In the genomic region with DNA sequence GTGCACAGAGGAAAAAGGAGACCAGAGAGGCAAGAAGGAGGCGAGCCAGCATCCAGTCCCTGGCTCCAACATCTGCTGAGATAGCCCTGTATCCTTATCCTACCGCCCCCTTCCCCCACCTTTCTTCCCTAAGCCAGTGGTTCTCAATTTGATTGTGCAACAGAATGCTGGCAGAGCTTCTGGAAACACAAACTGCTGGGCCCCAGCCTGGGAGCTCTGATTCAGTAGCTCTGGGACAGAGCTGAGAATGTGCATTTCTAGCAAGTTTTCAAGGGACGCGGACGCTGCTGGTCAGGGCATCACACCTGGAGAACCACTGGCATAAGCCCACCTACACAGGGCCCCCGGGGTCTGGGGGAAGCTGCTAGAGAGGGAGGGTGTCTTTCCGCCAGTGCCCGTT, we compare ENCODE assay signal across 10 cellular contexts. TPM values are rescaled to one million over a fixed set of nuclear protein-coding genes. Genes with fewer than 3 reads are reported as not detected.
A peak's percentile ranks its signal among the peaks of the same experiment; 100 is the strongest.
DNase-seq lines count a peak whose midpoint lies in the region; ATAC-seq and TF ChIP-seq lines count a peak whose summit lies in the region.
"Had no signal": no experiment of that assay in that cellular context is flagged by ENCODE, and none has a peak within 500 bp of the region (broad histone marks: within the 10 kb centered on the region; RNA-seq: fewer than 3 reads in every experiment).

No MANE protein-coding gene starts in this region.

- WGBS in right cardiac atrium, result 43% methylated on average over 8 of the region's 8 CpGs
- 70% methylated on average over 4 of the region's 8 CpGs for WGBS in SK-N-SH (ENCODE audit: low lambda C conversion rate)

- CTCF ChIA-PET in SK-N-SH (lab: Yijun Ruan, JAX), result interaction anchor here (1.0 to 3.3 kb wide), 4 partner anchors 10 to 221 kb away, joined by 3 to 14 read pairs (median 3); no protein-coding TSS in a partner anchor

- TF ChIP-seq CTCF in astrocyte of the cerebellum (IDR thresholded peaks at IDR 0.05; ENCODE audit: low read depth, low read length, missing control alignments) (no peak), SK-N-SH (IDR thresholded peaks at IDR 0.05) (no peak)

- no peaks in the 10 kb centered on the region for H3K36me3 ChIP-seq in BLaER1
- H3K36me3 ChIP-seq in skeletal muscle tissue (ENCODE audit: control insufficient read depth in 3 of 3, insufficient read depth in 3 of 3, low read length in 3 of 3), result no peaks in the 10 kb centered on the region
- no peaks in the 10 kb centered on the region for H3K36me3 ChIP-seq in SK-N-SH (replicated peaks in 1 of 2; ENCODE audit: control insufficient read depth in 1 of 2, insufficient read depth in 2 of 2, low read length in 1 of 2)

- H3K4me1 ChIP-seq in BLaER1, result peaks cover 56% of the 10 kb centered on the region
- H3K4me1 ChIP-seq in right cardiac atrium (ENCODE audit: control insufficient read depth, insufficient read depth, low read length), result no peaks in the 10 kb centered on the region
- H3K4me1 ChIP-seq in skeletal muscle tissue (ENCODE audit: control insufficient read depth in 3 of 3, insufficient read depth in 3 of 3, low read length in 3 of 3), result peaks cover 0 to 20% (median 8%) of the 10 kb centered on the region in 3 donors
- H3K4me1 ChIP-seq in SK-N-SH (ENCODE audit: control insufficient read depth in 1 of 2, insufficient read depth in 2 of 2, low read depth in 1 of 2, low read length in 1 of 2), result peaks cover 0 to 22% of the 10 kb centered on the region in 2 experiments; a peak in 1 of 4 replicates

- no peak overlapping the region for H3K4me3 ChIP-seq in BLaER1
- no peak overlapping the region for H3K4me3 ChIP-seq in astrocyte of the cerebellum (ENCODE audit: low read depth, low read length)
- no peak overlapping the region for H3K4me3 ChIP-seq in right cardiac atrium (ENCODE audit: low read length)
- H3K4me3 ChIP-seq in skeletal muscle tissue (ENCODE audit: low read length in 3 of 3), result no peak overlapping the region
- no peak overlapping the region for H3K4me3 ChIP-seq in SK-N-SH (ENCODE audit: low read depth in 2 of 2, low read length in 1 of 2)

- POLR2A ChIA-PET in SK-N-SH (lab: Yijun Ruan, JAX), result no interaction called here

- H3K4me2 ChIP-seq in BLaER1, result peak overlapping the region; percentile 80
- no peak overlapping the region for H3K4me2 ChIP-seq in SK-N-SH

- DNase-seq in astrocyte of the cerebellum (ENCODE audit: low read depth) (peak; percentile 62), right cardiac atrium (peak; percentile 74 to 87 (median 77)), NCI-H1436 (lab: John Stamatoyannopoulos, UW) (no peak), SK-N-SH (no peak)
- DNase-seq in central memory CD4-positive, alpha-beta T cell, result no peak
- DNase-seq: NCI-H187 treated with DMSO at 0.1 percent for 48 hours, PC-3 had no signal

- intact Hi-C loops in right cardiac atrium (cut with DNase I), result no loop called here

- H2AFZ ChIP-seq in SK-N-SH (ENCODE audit: low read depth), result no peak overlapping the region

- H3K27me3 ChIP-seq in BLaER1, result peaks cover 16% of the 10 kb centered on the region; the same call in 1 of the 2 replicates
- H3K27me3 ChIP-seq in right cardiac atrium (ENCODE audit: control insufficient read depth, insufficient read depth), result no peaks in the 10 kb centered on the region
- peaks cover 0 to 10% (median 0%) of the 10 kb centered on the region in 3 donors for H3K27me3 ChIP-seq in skeletal muscle tissue (ENCODE audit: control insufficient read depth in 3 of 3, insufficient read depth in 3 of 3, low read length in 3 of 3)
- H3K27me3 ChIP-seq in SK-N-SH (ENCODE audit: insufficient read depth), result no peaks in the 10 kb centered on the region

- in situ Hi-C loops in astrocyte of the cerebellum (cut with HindIII; ENCODE audit: low sequenced_read_pairs), result no loop called here

- no peak overlapping the region for H3K27ac ChIP-seq in BLaER1
- no peak overlapping the region for H3K27ac ChIP-seq in right cardiac atrium (ENCODE audit: low read length)
- H3K27ac ChIP-seq in skeletal muscle tissue (ENCODE audit: low read depth, low read length), result peak overlapping the region; percentile 18
- H3K27ac ChIP-seq in SK-N-SH (ENCODE audit: low read depth in 2 of 2, low read length in 1 of 2), result no peak overlapping the region

- H3K9ac ChIP-seq in BLaER1 (no peak overlapping the region), skeletal muscle tissue (ENCODE audit: low read depth in 1 of 3, low read length in 3 of 3) (no peak overlapping the region), SK-N-SH (no peak overlapping the region)

- H3K79me2 ChIP-seq in SK-N-SH (ENCODE audit: insufficient read depth), result no peaks in the 10 kb centered on the region

- no peaks in the 10 kb centered on the region for H3K9me3 ChIP-seq in BLaER1
- H3K9me3 ChIP-seq in right cardiac atrium (ENCODE audit: control insufficient read depth, low read length), result no peaks in the 10 kb centered on the region
- H3K9me3 ChIP-seq in skeletal muscle tissue (ENCODE audit: control insufficient read depth in 3 of 3, low read length in 3 of 3), result no peaks in the 10 kb centered on the region
- H3K9me3 ChIP-seq in SK-N-SH, result no peaks in the 10 kb centered on the region

- TF ChIP-seq EP300 in SK-N-SH (IDR thresholded peaks at IDR 0.05; ENCODE audit: borderline replicate concordance in 1 of 2, low read depth in 1 of 2, low read length in 1 of 2), result no peak

- ATAC-seq in right cardiac atrium (peak; percentile 89), HG03108 (IDR thresholded peaks at IDR 0.05; ENCODE audit: unreplicated experiment) (no peak)
- ATAC-seq: PC-3 had no signal

- no peak for TF ChIP-seq RAD21 in SK-N-SH (IDR thresholded peaks at IDR 0.05; ENCODE audit: low read length)

- H4K20me1 ChIP-seq in BLaER1 (no peaks in the 10 kb centered on the region), SK-N-SH (ENCODE audit: insufficient read depth) (no peaks in the 10 kb centered on the region)

- no peaks in the 10 kb centered on the region for H3K9me2 ChIP-seq in SK-N-SH

- no peaks in the 10 kb centered on the region for H3F3A ChIP-seq in SK-N-SH (replicated peaks; ENCODE audit: insufficient read depth)

TF ChIP-seq in SK-N-SH, 30 proteins besides CTCF, POLR2A, EP300 and RAD21:
- TF ChIP-seq RFX5 (IDR thresholded peaks at IDR 0.05; ENCODE audit: low read length), result no peak
- no peak for TF ChIP-seq MEF2A (IDR thresholded peaks at IDR 0.05; ENCODE audit: borderline replicate concordance, low read depth)

RNA-seq across cellular contexts. Expression of a gene that starts 21.1 kb away (rescaled TPM):
- total RNA-seq in right cardiac atrium (1 to 10 TPM in 1 of 4 donors, under 1 TPM in 3; 0.25 to 1.0 (median 0.31) TPM), skeletal muscle tissue (0.52 TPM)
- polyA plus RNA-seq in right cardiac atrium (0.66 TPM), SK-N-SH (2012; rRNA removed) (0.77 and 0.84 TPM in 2 replicates)
- polyA plus RNA-seq in SK-N-SH (2012; cell fraction: cytosol; rRNA removed), result 0.44 and 0.58 TPM in 2 replicates
- 1.2 and 1.9 TPM in 2 replicates for polyA plus RNA-seq in SK-N-SH (2012; cell fraction: nucleus; rRNA removed)

RNA-seq across cellular contexts. Expression of a gene that starts 21.7 kb away (rescaled TPM):
- total RNA-seq in right cardiac atrium, result 10 to 100 TPM in 1 of 4 donors, 1 to 10 TPM in 3; 6.2 to 10.4 (median 8.7) TPM
- 11.2 TPM for polyA plus RNA-seq in right cardiac atrium
- 1.0 TPM for total RNA-seq in skeletal muscle tissue
- 6.7 and 9.8 TPM in 2 replicates for polyA plus RNA-seq in SK-N-SH (2012; rRNA removed)
- polyA plus RNA-seq in SK-N-SH (2012; cell fraction: cytosol; rRNA removed), result 7.1 and 7.8 TPM in 2 replicates
- 11.1 and 12.5 TPM in 2 replicates for polyA plus RNA-seq in SK-N-SH (2012; cell fraction: nucleus; rRNA removed)

Comparison
In these comparisons a context has a peak if more than half of its experiments do, and no peak if none do; other contexts are left out.
1. DNase-seq: peak in astrocyte of the cerebellum (single experiment) and right cardiac atrium (3 of 3); none in NCI-H1436 (single experiment), central memory CD4-positive, alpha-beta T cell (single experiment) and SK-N-SH (single experiment).